In the genomic region with DNA sequence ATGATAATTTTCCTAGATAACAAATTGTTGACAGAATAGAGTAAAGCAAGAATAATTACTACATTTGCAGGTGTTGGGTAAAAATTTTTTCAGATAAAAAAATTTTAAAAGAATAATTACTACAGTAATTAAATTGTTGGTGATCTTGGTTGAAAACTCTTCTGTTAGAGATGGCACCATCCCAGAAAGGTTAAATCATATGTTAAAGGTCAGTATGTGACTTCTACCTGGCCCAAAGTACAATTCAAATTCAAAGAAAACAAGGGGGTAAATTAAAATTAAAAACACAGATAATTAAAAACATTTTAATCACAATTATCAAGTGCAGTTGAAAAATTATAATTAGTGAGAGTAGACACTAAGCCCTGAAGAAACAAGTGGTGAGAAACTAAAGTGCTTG, we compare ENCODE assay signal across 32 cellular contexts. TPM values are rescaled to one million over a fixed set of nuclear protein-coding genes. Genes with fewer than 3 reads are reported as not detected.
"Had no signal": no experiment of that assay in that cellular context is flagged by ENCODE, and none has a peak within 500 bp of the region (broad histone marks: within the 10 kb centered on the region; RNA-seq: fewer than 3 reads in every experiment).

No MANE protein-coding gene starts in this region.

- H3K9me2 ChIP-seq: SK-N-SH had no signal

- DNase-seq: activated CD4-positive, alpha-beta T cell treated with anti-CD3 and anti-CD28 coated beads, Interleukin-2, amount 10 ng/mL, durations not matched to agents 24 days and 14 days; activated CD4-positive, alpha-beta T cell treated with anti-CD3 and anti-CD28 coated beads, Interleukin-2, amount 50 U/mL, for 4 hours; activated CD8-positive, alpha-beta T cell treated with anti-CD3 and anti-CD28 coated beads for 36 hours; activated gamma-delta T cell treated with Interleukin-2 at 50 U/mL for 16 hours; activated naive CD4-positive, alpha-beta T cell treated with anti-CD3 and anti-CD28 coated beads for 36 hours; activated T-cell treated with anti-CD3 and anti-CD28 coated beads, Interleukin-2, amount 50 U/mL, for 24 hours; adrenal gland; Karpas-422; KBM-7; NCI-H1105 treated with DMSO at 0.1 percent for 48 hours; NCI-H1436; NCI-H1694; NCI-H1930; NCI-H2081 treated with DMSO at 0.1 percent for 48 hours; NCI-H226; NCI-H446 treated with DMSO at 0.1 percent for 48 hours; NCI-H524 treated with DMSO at 0.1 percent for 48 hours; NK-92 treated with Interleukin-12 subunit alpha and Interleukin-12 subunit beta, amount 100 ng/mL, for 24 hours; PC-3; RPMI8226; SHP77 treated with DMSO at 0.1 percent for 48 hours; SK-N-SH had no signal

- H3K36me3 ChIP-seq: adrenal gland, breast epithelium, Peyer's patch, SJSA1 had no signal

- H3K4me3 ChIP-seq: adrenal gland, body of pancreas, breast epithelium, SJSA1 had no signal

- H3K4me1 ChIP-seq: breast epithelium, Peyer's patch, SJSA1 had no signal

- H3K27me3 ChIP-seq: adrenal gland, body of pancreas, breast epithelium, Peyer's patch, SJSA1 had no signal

- ATAC-seq: activated CD8-positive, alpha-beta T cell treated with anti-CD3 and anti-CD28 coated beads for 36 hours; activated naive CD4-positive, alpha-beta T cell treated with anti-CD3 and anti-CD28 coated beads, Interleukin-2, amount 50 U/mL, for 72 hours; PC-3 had no signal

- H3K27ac ChIP-seq: adrenal gland, breast epithelium, SJSA1 had no signal

- H3K4me2 ChIP-seq: SK-N-SH had no signal

- FAIRE-seq: astrocyte, TTC549 had no signal

- H3K9me3 ChIP-seq: adrenal gland, body of pancreas, breast epithelium, Peyer's patch, SJSA1, SK-N-SH had no signal

- H3K9ac ChIP-seq: SK-N-SH had no signal

RNA-seq across cellular contexts. Expression of a gene that starts 18.1 kb away (rescaled TPM):
- total RNA-seq: activated CD4-positive, alpha-beta T cell treated with anti-CD3 and anti-CD28 coated beads, Interleukin-2, amount 10 ng/mL, durations not matched to agents 24 days and 14 days; activated CD8-positive, alpha-beta memory T cell treated with anti-CD3 and anti-CD28 coated beads for 36 hours; activated CD8-positive, alpha-beta T cell treated with anti-CD3 and anti-CD28 coated beads for 36 hours; activated naive CD4-positive, alpha-beta T cell treated with anti-CD3 and anti-CD28 coated beads for 36 hours; activated naive CD4-positive, alpha-beta T cell treated with anti-CD3 and anti-CD28 coated beads, Interleukin-2, amount 50 U/mL, for 72 hours; activated T-helper 1 cell treated with anti-CD3 and anti-CD28 coated beads, Interleukin-12 subunit alpha, Interleukin-12 subunit beta, Interleukin-2, Interleukin-4 antibody, amounts not matched to agents 30 ng/mL and 10 ng/mL and 1 ng/mL, durations not matched to agents 14 hours and 24 hours and 36 hours; cardiac septum; PC-3; SJSA1 had no signal
